Comparison of ENCODE assay signal across 1 cellular context in genomic region chr1:13965770-13966398, GRCh38.
A peak's percentile ranks its signal among the peaks of the same experiment; 100 is the strongest.
TF ChIP-seq lines count a peak whose summit lies in the region.

No MANE protein-coding gene starts in this region.

TF ChIP-seq in IMR-90, 13 proteins besides CTCF, POLR2A, EP300 and RAD21:
- TF ChIP-seq ELK1 (IDR thresholded peaks at IDR 0.05; ENCODE audit: borderline replicate concordance, low read depth, low read length) = no peak
- TF ChIP-seq CEBPB (IDR thresholded peaks at IDR 0.05; ENCODE audit: low read depth, low read length) = no peak
- no peak for TF ChIP-seq MAFK (IDR thresholded peaks at IDR 0.05; ENCODE audit: low read depth, low read length)
- no peak for TF ChIP-seq BHLHE40 (IDR thresholded peaks at IDR 0.05; ENCODE audit: low read depth, low read length)
- no peak for TF ChIP-seq RFX5 (IDR thresholded peaks at IDR 0.05; ENCODE audit: low read depth, low read length)
- TF ChIP-seq FOS (IDR thresholded peaks at IDR 0.05; ENCODE audit: low read depth, low read length) = no peak
- TF ChIP-seq SMC3 (IDR thresholded peaks at IDR 0.05; ENCODE audit: low read depth, low read length) = peak; percentile 33; the same call in 1 of the 2 replicates
